ENCODE assay signal across 8 cellular contexts in genomic region chr15:85689729-85690128, GRCh38.
DNase-seq lines count a peak whose midpoint lies in the region; ATAC-seq and TF ChIP-seq lines count a peak whose summit lies in the region.

No MANE protein-coding gene starts in this region.

- peaks cover 4% of the 10 kb centered on the region for H3K36me3 ChIP-seq in GM06990 (ENCODE audit: control insufficient read depth, insufficient read depth, low read length)
- H3K36me3 ChIP-seq in iPS DF 6.9 (ENCODE audit: control insufficient read depth, insufficient read depth, low read length), result no peaks in the 10 kb centered on the region

- no peaks in the 10 kb centered on the region for H3K9me3 ChIP-seq in iPS DF 6.9 (ENCODE audit: control insufficient read depth, insufficient read depth, low read length)

- no peaks in the 10 kb centered on the region for H3K4me1 ChIP-seq in iPS DF 6.9 (ENCODE audit: control insufficient read depth, insufficient read depth, low read length)

- H3K27me3 ChIP-seq in GM06990 (replicated peaks; ENCODE audit: control insufficient read depth, insufficient read depth, low read length) (no peaks in the 10 kb centered on the region), iPS DF 6.9 (ENCODE audit: control insufficient read depth, insufficient read depth, low read length) (no peaks in the 10 kb centered on the region)

- peak overlapping the region; percentile 5 for H3K27ac ChIP-seq in adipose tissue (ENCODE audit: low read depth, low read length)
- H3K27ac ChIP-seq in iPS DF 6.9 (ENCODE audit: low read length), result no peak overlapping the region
- peak overlapping the region in 20 of 21 experiments; percentile 7 to 94 (median 80) for H3K27ac ChIP-seq in skin epidermis

- no peak for TF ChIP-seq CTCF in GM06990 (IDR thresholded peaks at IDR 0.05; ENCODE audit: insufficient read depth, low read length, poor library complexity, severe bottlenecking)

- DNase-seq in GM06990 (ENCODE audit: extremely low read depth, insufficient read length) (peak; percentile 73), SKM-1 (lab: John Stamatoyannopoulos, UW; ENCODE audit: unreplicated experiment) (peak; percentile 51), iPS DF 6.9 (ENCODE audit: low read depth, low spot score) (peak; percentile 20), NCI-H2081 (lab: John Stamatoyannopoulos, UW) (no peak)

- ATAC-seq in HG02571 (IDR thresholded peaks at IDR 0.05; ENCODE audit: unreplicated experiment) (peak; percentile 42), HG03457 (IDR thresholded peaks at IDR 0.05; ENCODE audit: unreplicated experiment) (no peak)

- peak overlapping the region; percentile 67 for H3K4me3 ChIP-seq in GM06990 (replicated peaks; ENCODE audit: low read depth, low read length)
- H3K4me3 ChIP-seq in iPS DF 6.9 (ENCODE audit: low read length), result no peak overlapping the region
- H3K4me3 ChIP-seq in skin epidermis, result peak overlapping the region; percentile 10 to 31 (median 26)

- 0 to 40% (median 2%) methylated on average over 9 of the region's 9 CpGs for WGBS in adipose tissue, 3 donors
- no CpG with 5 or more reads among the region's 9 CpGs for WGBS in iPS DF 6.9 (ENCODE audit: insufficient coverage, insufficient read length)

Comparison
In these comparisons a context has a peak if more than half of its experiments do, and no peak if none do; other contexts are left out.
1. DNase-seq: peak in GM06990 (single experiment), SKM-1 (single experiment) and iPS DF 6.9 (single experiment); none in NCI-H2081 (0 of 2).